ENCODE assay signal across 20 cellular contexts in the genomic region with DNA sequence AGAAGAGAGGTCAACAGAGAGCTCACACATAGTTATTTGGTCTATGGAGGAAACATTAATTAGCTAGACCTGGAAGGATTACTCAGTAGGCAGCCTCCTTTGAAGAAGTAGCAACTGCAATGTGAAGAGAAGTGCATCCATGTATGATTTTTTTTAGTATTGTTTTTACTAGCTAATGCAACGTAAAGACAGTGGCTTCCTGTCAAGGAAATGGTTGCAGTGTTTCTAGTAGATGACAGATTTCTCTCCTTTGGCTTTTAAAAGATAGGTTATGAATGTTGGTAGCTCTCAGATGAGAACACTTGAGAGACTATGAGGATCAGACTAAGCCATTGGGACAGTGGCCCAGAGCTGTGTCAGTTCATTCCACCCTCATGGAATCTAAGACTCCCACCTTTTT.
"Had no signal": no experiment of that assay in that cellular context is flagged by ENCODE, and none has a peak within 500 bp of the region (broad histone marks: within the 10 kb centered on the region; RNA-seq: fewer than 3 reads in every experiment).

No MANE protein-coding gene starts in this region.

- H3K4me3 ChIP-seq: adrenal gland, ascending aorta, right lobe of liver, skin epidermis, thoracic aorta, upper lobe of left lung had no signal

- H3K27ac ChIP-seq: adrenal gland, ascending aorta, brain microvascular endothelial cell, right lobe of liver, skin epidermis, thoracic aorta, upper lobe of left lung had no signal

- H3K27me3 ChIP-seq: adrenal gland, ascending aorta, brain microvascular endothelial cell, right lobe of liver, upper lobe of left lung had no signal

- H3K36me3 ChIP-seq: adrenal gland, ascending aorta, brain microvascular endothelial cell, right lobe of liver, thoracic aorta, upper lobe of left lung had no signal

- DNase-seq: activated CD4-positive, alpha-beta T cell treated with anti-CD3 and anti-CD28 coated beads, Interleukin-2, amount 10 ng/mL, durations not matched to agents 7 days and 5 days; activated CD8-positive, alpha-beta T cell treated with anti-CD3 and anti-CD28 coated beads for 36 hours; activated T-cell treated with anti-CD3 and anti-CD28 coated beads, Interleukin-2, amount 50 U/mL, for 1 hour; adrenal gland; brain microvascular endothelial cell; caudate nucleus; effector CD8-positive, alpha-beta T cell; erythroblast; foreskin fibroblast; left colon; mesenchymal stem cell; occipital lobe; right lobe of liver; stimulated activated CD4-positive, alpha-beta T cell treated with anti-CD3 and anti-CD28 coated beads, Interleukin-2, amount 100 ng/mL, for 24 hours; stimulated activated naive CD4-positive, alpha-beta T cell; upper lobe of left lung had no signal

- H3K9me3 ChIP-seq: adrenal gland, ascending aorta, right lobe of liver, thoracic aorta, upper lobe of left lung had no signal

- ATAC-seq: activated CD8-positive, alpha-beta T cell treated with anti-CD3 and anti-CD28 coated beads for 36 hours; left colon; right lobe of liver had no signal

- H3K4me1 ChIP-seq: adrenal gland, ascending aorta, right lobe of liver, upper lobe of left lung had no signal

- FAIRE-seq: keratinocyte had no signal
